36 cellular contexts compared by ENCODE assay signal in genomic region chr2:37142546-37142945, GRCh38. TPM values are rescaled to one million over a fixed set of nuclear protein-coding genes. Genes with fewer than 3 reads are reported as not detected.
"Had no signal": no experiment of that assay in that cellular context is flagged by ENCODE, and none has a peak within 500 bp of the region (broad histone marks: within the 10 kb centered on the region; RNA-seq: fewer than 3 reads in every experiment).

No MANE protein-coding gene starts in this region.

- DNase-seq: activated CD4-positive, alpha-beta T cell treated with anti-CD3 and anti-CD28 coated beads, Interleukin-2, amount 10 ng/mL, durations not matched to agents 7 days and 5 days; activated CD8-positive, alpha-beta memory T cell treated with anti-CD3 and anti-CD28 coated beads, Interleukin-2, amount 10 ng/mL, durations not matched to agents 7 days and 5 days; activated CD8-positive, alpha-beta T cell treated with anti-CD3 and anti-CD28 coated beads, Interleukin-2, amount 10 ng/mL, durations not matched to agents 7 days and 5 days; activated T-cell treated with anti-CD3 and anti-CD28 coated beads, Interleukin-2, amount 50 U/mL, for 48 hours; colonic mucosa; effector CD8-positive, alpha-beta T cell; erythroblast; head of caudate nucleus; hippocampal formation; left cardiac atrium; mammary epithelial cell; nephron progenitor cell; pancreas; psoas muscle; right cardiac atrium; stimulated activated CD4-positive, alpha-beta T cell treated with anti-CD3 and anti-CD28 coated beads, Interleukin-4, amount 100 ng/mL, for 24 hours; stimulated activated naive CD8-positive, alpha-beta T cell treated with anti-CD3 and anti-CD28 coated beads, Interleukin-15, amount 100 ng/mL, for 72 hours; substantia nigra; SW 1271; T-helper 9 cell; upper lobe of right lung; WERI-Rb-1 had no signal

- H3K4me1 Mint-ChIP-seq: nephron progenitor cell; stimulated activated effector memory CD8-positive, alpha-beta T cell treated with anti-CD3 and anti-CD28 coated beads, Interleukin-12 subunit alpha, Interleukin-12 subunit beta, amount 100 ng/mL, for 72 hours; stimulated activated naive CD8-positive, alpha-beta T cell treated with anti-CD3 and anti-CD28 coated beads, Interleukin-15, amount 100 ng/mL, for 72 hours had no signal

- H3K9me3 Mint-ChIP-seq: activated CD4-positive, alpha-beta T cell treated with anti-CD3 and anti-CD28 coated beads, Interleukin-2, amount 10 ng/mL, durations not matched to agents 7 days and 5 days; activated naive CD4-positive, alpha-beta T cell treated with anti-CD3 and anti-CD28 coated beads, Interleukin-2, amount 50 U/mL, for 72 hours; activated T-helper 2 cell treated with anti-CD3 and anti-CD28 coated beads, Interferon-gamma antibody, Interleukin-2, Interleukin-4, amounts not matched to agents 10 μg/mL and 5 μg/mL and 100 μg/mL, durations not matched to agents 14 hours and 24 hours and 36 hours; nephron progenitor cell; stimulated activated effector memory CD8-positive, alpha-beta T cell treated with anti-CD3 and anti-CD28 coated beads, Interleukin-12 subunit alpha, Interleukin-12 subunit beta, amount 100 ng/mL, for 72 hours; stimulated activated naive CD8-positive, alpha-beta T cell treated with anti-CD3 and anti-CD28 coated beads, Interleukin-15, amount 100 ng/mL, for 72 hours; T-helper 1 cell treated with Interleukin-12 subunit alpha and Interleukin-12 subunit beta and Interleukin-4 antibody, amounts not matched to agents 30 μg/mL and 1 μg/mL, for 36 hours had no signal

- H3K27me3 ChIP-seq: colonic mucosa, pancreas, upper lobe of right lung had no signal

- H3K4me3 ChIP-seq: colonic mucosa, pancreas, psoas muscle, upper lobe of right lung had no signal

- H3K27ac ChIP-seq: colonic mucosa, pancreas, psoas muscle, upper lobe of right lung, WERI-Rb-1 had no signal

- H3K27ac Mint-ChIP-seq: activated CD4-positive, alpha-beta T cell treated with anti-CD3 and anti-CD28 coated beads, Interleukin-2, amount 10 ng/mL, durations not matched to agents 7 days and 5 days; activated CD8-positive, alpha-beta T cell treated with anti-CD3 and anti-CD28 coated beads, Interleukin-2, amount 10 ng/mL, durations not matched to agents 7 days and 5 days; activated T-helper 2 cell treated with anti-CD3 and anti-CD28 coated beads, Interferon-gamma antibody, Interleukin-2, Interleukin-4, amounts not matched to agents 10 μg/mL and 5 μg/mL and 100 μg/mL, durations not matched to agents 14 hours and 24 hours and 36 hours; nephron progenitor cell; stimulated activated effector memory CD8-positive, alpha-beta T cell treated with anti-CD3 and anti-CD28 coated beads, Interleukin-12 subunit alpha, Interleukin-12 subunit beta, amount 100 ng/mL, for 72 hours; stimulated activated naive CD8-positive, alpha-beta T cell treated with anti-CD3 and anti-CD28 coated beads, Interleukin-15, amount 100 ng/mL, for 72 hours; T-helper 1 cell treated with Interleukin-12 subunit alpha and Interleukin-12 subunit beta and Interleukin-4 antibody, amounts not matched to agents 30 μg/mL and 1 μg/mL, for 36 hours had no signal

- H3K9me3 ChIP-seq: colonic mucosa, pancreas, psoas muscle, upper lobe of right lung had no signal

- H3K27me3 Mint-ChIP-seq: activated CD4-positive, alpha-beta T cell treated with anti-CD3 and anti-CD28 coated beads, Interleukin-2, amount 10 ng/mL, durations not matched to agents 7 days and 5 days; activated CD8-positive, alpha-beta memory T cell treated with anti-CD3 and anti-CD28 coated beads, Interleukin-2, amount 10 ng/mL, durations not matched to agents 7 days and 5 days; stimulated activated naive CD8-positive, alpha-beta T cell treated with anti-CD3 and anti-CD28 coated beads, Interleukin-15, amount 100 ng/mL, for 72 hours had no signal

- ATAC-seq: activated CD4-positive, CD25-positive, alpha-beta regulatory T cell treated with anti-CD3 and anti-CD28 coated beads, Interleukin-2, amount 50 U/mL, for 24 hours; activated CD8-positive, alpha-beta memory T cell treated with anti-CD3 and anti-CD28 coated beads, Interleukin-2, amount 10 ng/mL, durations not matched to agents 7 days and 5 days; activated CD8-positive, alpha-beta T cell treated with anti-CD3 and anti-CD28 coated beads, Interleukin-2, amount 10 ng/mL, durations not matched to agents 7 days and 5 days; activated naive CD4-positive, alpha-beta T cell treated with anti-CD3 and anti-CD28 coated beads, Interleukin-2, amount 50 U/mL, for 72 hours; left cardiac atrium; pancreas; psoas muscle; right cardiac atrium; stimulated activated effector memory CD8-positive, alpha-beta T cell treated with anti-CD3 and anti-CD28 coated beads, Interleukin-12 subunit alpha, Interleukin-12 subunit beta, amount 100 ng/mL, for 72 hours; stimulated activated naive CD8-positive, alpha-beta T cell treated with anti-CD3 and anti-CD28 coated beads, Interleukin-15, amount 100 ng/mL, for 72 hours; upper lobe of right lung had no signal

- H3K4me1 ChIP-seq: colonic mucosa, pancreas, psoas muscle, upper lobe of right lung had no signal

- H3K4me3 Mint-ChIP-seq: activated CD4-positive, alpha-beta T cell treated with anti-CD3 and anti-CD28 coated beads, Interleukin-2, amount 10 ng/mL, durations not matched to agents 7 days and 5 days; activated CD8-positive, alpha-beta memory T cell treated with anti-CD3 and anti-CD28 coated beads, Interleukin-2, amount 10 ng/mL, durations not matched to agents 7 days and 5 days; activated CD8-positive, alpha-beta T cell treated with anti-CD3 and anti-CD28 coated beads, Interleukin-2, amount 10 ng/mL, durations not matched to agents 7 days and 5 days; nephron progenitor cell; stimulated activated effector memory CD8-positive, alpha-beta T cell treated with anti-CD3 and anti-CD28 coated beads, Interleukin-12 subunit alpha, Interleukin-12 subunit beta, amount 100 ng/mL, for 72 hours; stimulated activated naive CD8-positive, alpha-beta T cell treated with anti-CD3 and anti-CD28 coated beads, Interleukin-15, amount 100 ng/mL, for 72 hours; T-helper 1 cell treated with Interleukin-12 subunit alpha and Interleukin-12 subunit beta and Interleukin-4 antibody, amounts not matched to agents 30 μg/mL and 1 μg/mL, for 36 hours had no signal

RNA-seq across cellular contexts. Expression of gene SULT6B1, which starts 45.9 kb away (rescaled TPM):
- total RNA-seq: activated CD4-positive, alpha-beta T cell treated with anti-CD3 and anti-CD28 coated beads, Interleukin-2, amount 10 ng/mL, durations not matched to agents 7 days and 5 days; activated CD8-positive, alpha-beta memory T cell treated with anti-CD3 and anti-CD28 coated beads, Interleukin-2, amount 10 ng/mL, durations not matched to agents 7 days and 5 days; activated CD8-positive, alpha-beta T cell treated with anti-CD3 and anti-CD28 coated beads, Interleukin-2, amount 10 ng/mL, durations not matched to agents 7 days and 5 days; activated naive CD4-positive, alpha-beta T cell treated with anti-CD3 and anti-CD28 coated beads, Interleukin-2, amount 50 U/mL, for 72 hours; activated T-helper 2 cell treated with anti-CD3 and anti-CD28 coated beads, Interferon-gamma antibody, Interleukin-2, Interleukin-4, amounts not matched to agents 10 μg/mL and 5 μg/mL and 100 μg/mL, durations not matched to agents 14 hours and 24 hours and 36 hours; bronchial epithelial cell; colonic mucosa; dermis microvascular lymphatic vessel endothelial cell; fibroblast of lung; fibroblast of villous mesenchyme; left cardiac atrium; liver; mammary epithelial cell; mucosa of gallbladder; pancreas; psoas muscle; right cardiac atrium; skeletal muscle tissue; upper lobe of right lung had no signal
- polyA plus RNA-seq: fibroblast of lung, keratinocyte, liver, mammary epithelial cell, pancreas, psoas muscle, right cardiac atrium, thymus had no signal
